In the genomic region with DNA sequence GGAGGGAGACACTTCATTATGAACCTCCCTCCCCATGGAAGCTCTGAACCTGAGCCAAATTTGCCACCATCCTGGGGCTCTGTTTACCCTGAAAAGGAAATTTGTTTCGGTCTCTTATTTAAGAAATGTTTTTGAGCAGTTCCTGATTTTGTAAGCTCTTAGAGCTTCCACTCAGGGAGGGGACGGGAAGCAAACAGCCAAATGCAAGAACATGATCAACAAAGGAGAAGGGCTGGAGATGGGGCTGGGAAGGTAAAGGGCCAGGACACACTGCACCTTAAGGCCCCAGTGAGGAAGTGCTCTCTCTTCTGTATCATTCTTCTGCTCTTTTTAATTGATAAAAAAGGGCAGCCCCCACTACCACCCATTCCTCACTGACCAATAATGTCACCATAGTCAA, we compare ENCODE assay signal across 14 cellular contexts.
"Had no signal": no experiment of that assay in that cellular context is flagged by ENCODE, and none has a peak within 500 bp of the region (broad histone marks: within the 10 kb centered on the region; RNA-seq: fewer than 3 reads in every experiment).

No MANE protein-coding gene starts in this region.

- H3K9me3 ChIP-seq: pancreas had no signal

- H3K36me3 ChIP-seq: pancreas had no signal

- DNase-seq: activated CD4-positive, alpha-beta memory T cell treated with anti-CD3 and anti-CD28 coated beads, Interleukin-2, amount 10 ng/mL, durations not matched to agents 7 days and 5 days; activated naive CD4-positive, alpha-beta T cell treated with Interleukin-2 at 50 U/mL for 16 hours; activated T-cell treated with anti-CD3 and anti-CD28 coated beads, Interleukin-2, amount 50 U/mL, for 72 hours; cortex of kidney; effector CD8-positive, alpha-beta T cell; retina; substantia nigra had no signal

- H3K27ac ChIP-seq: epithelial cell of prostate, pancreas had no signal

- FAIRE-seq: astrocyte, islet of Langerhans had no signal

- H3K27me3 ChIP-seq: pancreas had no signal

- H3K4me2 ChIP-seq: smooth muscle cell had no signal

- H3K4me3 ChIP-seq: pancreas, smooth muscle cell had no signal

- ATAC-seq: activated T-cell treated with anti-CD3 and anti-CD28 coated beads, Interleukin-2, amount 50 U/mL, for 72 hours; left lobe of liver; stimulated activated effector memory CD8-positive, alpha-beta T cell treated with anti-CD3 and anti-CD28 coated beads, Interleukin-12 subunit alpha, Interleukin-12 subunit beta, amount 100 ng/mL, for 72 hours had no signal
